ENCODE assay signal across 20 cellular contexts in genomic region chr12:128671528-128672042, GRCh38.
DNase-seq lines count a peak whose midpoint lies in the region; ATAC-seq, FAIRE-seq and TF ChIP-seq lines count a peak whose summit lies in the region.
"Had no signal": no experiment of that assay in that cellular context is flagged by ENCODE, and none has a peak within 500 bp of the region (broad histone marks: within the 10 kb centered on the region; RNA-seq: fewer than 3 reads in every experiment).

No MANE protein-coding gene starts in this region.

- TF ChIP-seq POLR2A in K562 (conservative IDR thresholded peaks at IDR 0.05): no peak

- H3K27ac ChIP-seq in K562 (ENCODE audit: extremely low read depth, low read depth, low read length) (no peak overlapping the region), pancreas (no peak overlapping the region)
- H3K27ac ChIP-seq: BLaER1, heart right ventricle, upper lobe of right lung had no signal

- POLR2A ChIA-PET in K562 (lab: Yijun Ruan, JAX): no interaction called here

- H3K9me3 Mint-ChIP-seq in nephron progenitor cell: peaks cover 11% of the 10 kb centered on the region
- peaks cover 23% of the 10 kb centered on the region for H3K9me3 Mint-ChIP-seq in chondrocyte (ENCODE audit: low read depth)

- ATAC-seq in K562 (peak; percentile 89), pancreas (no peak), GM21515 (IDR thresholded peaks at IDR 0.05; ENCODE audit: unreplicated experiment) (no peak)
- ATAC-seq: activated naive CD4-positive, alpha-beta T cell treated with anti-CD3 and anti-CD28 coated beads, Interleukin-2, amount 50 U/mL, for 72 hours; heart right ventricle; upper lobe of right lung had no signal

- intact Hi-C loops in K562 (cut with micrococcal nuclease) (no loop called here), pancreas (cut with DNase I) (no loop called here)

- H3K36me3 ChIP-seq in K562 (ENCODE audit: control insufficient read depth, insufficient read depth, low read length) (no peaks in the 10 kb centered on the region), pancreas (no peaks in the 10 kb centered on the region)
- H3K36me3 ChIP-seq: BLaER1, heart right ventricle, upper lobe of right lung had no signal

- in situ Hi-C loops in K562 (cut with MboI): no loop called here

- TF ChIP-seq CTCF in GM12872 (IDR thresholded peaks at IDR 0.05; ENCODE audit: insufficient read depth, low read depth, low read length): 0 out of 3 replicates have a peak, but pooled peaks have one; percentile 18
- TF ChIP-seq CTCF in K562 (IDR thresholded peaks at IDR 0.05 in 2 of 3, conservative IDR thresholded peaks at IDR 0.05 in 1 of 3; ENCODE audit: insufficient read depth in 2 of 3, low read depth in 1 of 3, low read length in 3 of 3): peak; percentile 41 to 50 (median 49); a peak in 5 of 6 replicates
- peak; percentile 6 for TF ChIP-seq CTCF in nephron progenitor cell (IDR thresholded peaks at IDR 0.05)
- TF ChIP-seq CTCF in pancreas (IDR thresholded peaks at IDR 0.05): no peak
- TF ChIP-seq CTCF in chondrocyte (IDR thresholded peaks at IDR 0.05): no peak

- 3% methylated on average over 4 of the region's 5 CpGs for WGBS in K562 (ENCODE audit: insufficient coverage, low coverage, missing lambda C conversion rate)
- WGBS in pancreas, 2 donors: 72 to 81% methylated on average over 5 of the region's 5 CpGs

- no peak overlapping the region for H3K27ac Mint-ChIP-seq in nephron progenitor cell
- no peak overlapping the region for H3K27ac Mint-ChIP-seq in chondrocyte (ENCODE audit: unreplicated experiment)
- H3K27ac Mint-ChIP-seq: activated naive CD4-positive, alpha-beta T cell treated with anti-CD3 and anti-CD28 coated beads, Interleukin-2, amount 50 U/mL, for 72 hours; HFFc6 had no signal

- H3K36me3 Mint-ChIP-seq in nephron progenitor cell (ENCODE audit: low read depth): peaks cover 64% of the 10 kb centered on the region
- no peaks in the 10 kb centered on the region for H3K36me3 Mint-ChIP-seq in chondrocyte (ENCODE audit: low read depth)
- H3K36me3 Mint-ChIP-seq: activated naive CD4-positive, alpha-beta T cell treated with anti-CD3 and anti-CD28 coated beads, Interleukin-2, amount 50 U/mL, for 72 hours had no signal

- CTCF ChIA-PET in K562 (lab: Yijun Ruan, JAX; ENCODE audit: low intra/inter-chr PET ratio): no interaction called here

- no peaks in the 10 kb centered on the region for H3K27me3 ChIP-seq in K562 (ENCODE audit: control insufficient read depth in 2 of 2, insufficient read depth in 2 of 2, low read length in 2 of 2)
- H3K27me3 ChIP-seq in pancreas: no peaks in the 10 kb centered on the region
- H3K27me3 ChIP-seq: BLaER1, upper lobe of right lung had no signal

- TF ChIP-seq EP300 in K562 (IDR thresholded peaks at IDR 0.05; ENCODE audit: low read length): no peak

- H3K4me3 ChIP-seq in K562 (no peak overlapping the region), pancreas (no peak overlapping the region)
- H3K4me3 ChIP-seq: BLaER1, heart right ventricle, upper lobe of right lung had no signal

- no peak overlapping the region for H3K4me3 Mint-ChIP-seq in nephron progenitor cell
- no peak overlapping the region for H3K4me3 Mint-ChIP-seq in chondrocyte (ENCODE audit: unreplicated experiment)
- H3K4me3 Mint-ChIP-seq: HFFc6 had no signal

- BruUV-seq in K562 (replicated peaks; lab: Mats Ljungman, UMichigan): no TSS peak

- TF ChIP-seq RAD21 in K562 (CRISPR knock-in tag; conservative IDR thresholded peaks at IDR 0.05 in 1 of 2, IDR thresholded peaks at IDR 0.05 in 1 of 2): no peak

- no peaks in the 10 kb centered on the region for H3K79me2 ChIP-seq in K562 (ENCODE audit: control insufficient read depth, insufficient read depth, low read length)

- H3K27me3 Mint-ChIP-seq in nephron progenitor cell (ENCODE audit: low read depth, poor library complexity) (no peaks in the 10 kb centered on the region), chondrocyte (ENCODE audit: low read depth) (no peaks in the 10 kb centered on the region)

- H3K9ac ChIP-seq in K562 (ENCODE audit: insufficient read depth in 1 of 2, low read depth in 2 of 2, low read length in 2 of 2): no peak overlapping the region
- H3K9ac ChIP-seq: BLaER1, SK-N-SH had no signal

- H3K9me3 ChIP-seq in K562 (replicated peaks; ENCODE audit: control insufficient read depth, insufficient read depth, low read depth, low read length) (no peaks in the 10 kb centered on the region), pancreas (no peaks in the 10 kb centered on the region)
- H3K9me3 ChIP-seq: SK-N-SH, upper lobe of right lung had no signal

- H3K4me1 Mint-ChIP-seq in nephron progenitor cell: peaks cover 19% of the 10 kb centered on the region
- H3K4me1 Mint-ChIP-seq in chondrocyte (ENCODE audit: low read depth): no peaks in the 10 kb centered on the region

- H3K4me1 ChIP-seq in K562 (replicated peaks in 1 of 2; ENCODE audit: control insufficient read depth in 2 of 2, insufficient read depth in 2 of 2, low read length in 2 of 2) (no peaks in the 10 kb centered on the region), pancreas (no peaks in the 10 kb centered on the region)
- H3K4me1 ChIP-seq: heart right ventricle, upper lobe of right lung had no signal

- DNase-seq in NCI-H460 (ENCODE audit: extremely low read depth, low read depth): peak; percentile 0
- DNase-seq in K562 (ENCODE audit: extremely low read depth in 1 of 4, low spot score in 3 of 4): peak in 1 of 4 experiments; percentile 37
- DNase-seq in nephron progenitor cell: no peak
- no peak for DNase-seq in pancreas
- DNase-seq in chondrocyte (ENCODE audit: low spot score): no peak
- no peak for DNase-seq in hippocampal formation (lab: John Stamatoyannopoulos, UW)
- DNase-seq: heart right ventricle; HFFc6; KG1; mesenchymal stem cell; SK-N-SH; stimulated activated CD4-positive, alpha-beta T cell treated with anti-CD3 and anti-CD28 coated beads, Interleukin-4, amount 100 ng/mL, for 24 hours; T-helper 9 cell; upper lobe of right lung had no signal

- no peaks in the 10 kb centered on the region for H4K20me1 ChIP-seq in K562 (replicated peaks; ENCODE audit: control insufficient read depth, insufficient read depth, low read length)
- H4K20me1 ChIP-seq: BLaER1 had no signal

- no peak overlapping the region for H2AFZ ChIP-seq in K562 (ENCODE audit: low read depth, low read length)

- H3K9me1 ChIP-seq in K562 (ENCODE audit: control insufficient read depth, insufficient read depth, low read length): no peaks in the 10 kb centered on the region

- H3K4me2 ChIP-seq in K562 (ENCODE audit: insufficient read depth, low read length): no peak overlapping the region
- H3K4me2 ChIP-seq: BLaER1, SK-N-SH had no signal

- FAIRE-seq in K562 (lab: Jason Lieb, UNC) (peak; percentile 74), pancreas (lab: Jason Lieb, UNC) (no peak)
- FAIRE-seq: colon, endometrium had no signal

TF ChIP-seq in K562, 482 proteins besides CTCF, POLR2A, EP300 and RAD21 (continues in another document):
- TF ChIP-seq CREM (IDR thresholded peaks at IDR 0.05; ENCODE audit: low read depth) (peak; percentile 42; the same call in 1 of the 2 replicates), NFE2L1 (tag; IDR thresholded peaks at IDR 0.05; ENCODE audit: borderline replicate concordance, low read depth) (no peak), IFI16 (CRISPR knock-in tag; IDR thresholded peaks at IDR 0.05) (no peak), BRD4 (IDR thresholded peaks at IDR 0.05) (no peak), TEAD4 (IDR thresholded peaks at IDR 0.05; ENCODE audit: low read length) (peak; percentile 70), TEAD4 (CRISPR knock-in tag; IDR thresholded peaks at IDR 0.05; ENCODE audit: borderline replicate concordance) (no peak), ZNF224 (CRISPR knock-in tag; IDR thresholded peaks at IDR 0.05) (no peak), CHD1 (IDR thresholded peaks at IDR 0.05; ENCODE audit: low read length) (no peak), EHMT2 (IDR thresholded peaks at IDR 0.05) (peak; percentile 52; the same call in 1 of the 2 replicates), PYGO2 (tag; IDR thresholded peaks at IDR 0.05) (no peak), RBFOX2 (IDR thresholded peaks at IDR 0.05; ENCODE audit: low read depth, low read length) (no peak), E2F8 (IDR thresholded peaks at IDR 0.05; ENCODE audit: low read depth, partially characterized antibody) (no peak), CTCFL (IDR thresholded peaks at IDR 0.05; ENCODE audit: borderline replicate concordance, insufficient read depth, low read depth, low read length, poor library complexity, severe bottlenecking) (peak; percentile 50)

Comparison
In these comparisons a context has a peak if more than half of its experiments do, and no peak if none do; other contexts are left out.
1. CTCF ChIP-seq: peak in GM12872 (single experiment), K562 (3 of 3) and nephron progenitor cell (single experiment); none in pancreas (0 of 4) and chondrocyte (single experiment).